1 cellular context compared by ENCODE assay signal in genomic region chr12:123532021-123532420, GRCh38.
TF ChIP-seq lines count a peak whose summit lies in the region.

No MANE protein-coding gene starts in this region.

TF ChIP-seq in HepG2, 621 proteins besides CTCF, POLR2A, EP300 and RAD21:
- TF ChIP-seq ZNF597 (CRISPR knock-in tag; IDR thresholded peaks at IDR 0.05) (no peak), ZMYM3 (CRISPR knock-in tag; IDR thresholded peaks at IDR 0.05) (peak; percentile 45; the same call in 1 of the 2 replicates), ZNF768 (CRISPR knock-in tag; IDR thresholded peaks at IDR 0.05) (peak; percentile 95), SALL2 (CRISPR knock-in tag; IDR thresholded peaks at IDR 0.05) (no peak), KLF11 (CRISPR knock-in tag; IDR thresholded peaks at IDR 0.05) (no peak)
- TF ChIP-seq, protein P1, sequence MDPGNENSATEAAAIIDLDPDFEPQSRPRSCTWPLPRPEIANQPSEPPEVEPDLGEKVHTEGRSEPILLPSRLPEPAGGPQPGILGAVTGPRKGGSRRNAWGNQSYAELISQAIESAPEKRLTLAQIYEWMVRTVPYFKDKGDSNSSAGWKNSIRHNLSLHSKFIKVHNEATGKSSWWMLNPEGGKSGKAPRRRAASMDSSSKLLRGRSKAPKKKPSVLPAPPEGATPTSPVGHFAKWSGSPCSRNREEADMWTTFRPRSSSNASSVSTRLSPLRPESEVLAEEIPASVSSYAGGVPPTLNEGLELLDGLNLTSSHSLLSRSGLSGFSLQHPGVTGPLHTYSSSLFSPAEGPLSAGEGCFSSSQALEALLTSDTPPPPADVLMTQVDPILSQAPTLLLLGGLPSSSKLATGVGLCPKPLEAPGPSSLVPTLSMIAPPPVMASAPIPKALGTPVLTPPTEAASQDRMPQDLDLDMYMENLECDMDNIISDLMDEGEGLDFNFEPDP (CRISPR knock-in tag; conservative IDR thresholded peaks at IDR 0.05), result no peak
